8 cellular contexts compared by ENCODE assay signal in genomic region chr19:55156202-55157063, GRCh38. TPM values are rescaled to one million over a fixed set of nuclear protein-coding genes. Genes with fewer than 3 reads are reported as not detected.
DNase-seq lines count a peak whose midpoint lies in the region; ATAC-seq and TF ChIP-seq lines count a peak whose summit lies in the region.

No MANE protein-coding gene starts in this region.

- no peaks in the 10 kb centered on the region for H3K27me3 ChIP-seq in HCT116 (ENCODE audit: insufficient read depth, low read length)
- peaks cover 0 to 10% of the 10 kb centered on the region in 2 donors for H3K27me3 ChIP-seq in naive thymus-derived CD4-positive, alpha-beta T cell (ENCODE audit: control insufficient read depth in 2 of 2, insufficient read depth in 2 of 2, low read length in 2 of 2)

- no peak for TF ChIP-seq CTCF in HCT116 (IDR thresholded peaks at IDR 0.05 in 2 of 3, conservative IDR thresholded peaks at IDR 0.05 in 1 of 3; ENCODE audit: borderline replicate concordance in 1 of 3, insufficient read depth in 1 of 3, low read depth in 2 of 3, low read length in 2 of 3)
- TF ChIP-seq CTCF in endothelial cell (IDR thresholded peaks at IDR 0.05; ENCODE audit: unreplicated experiment), result no peak

- H3K27me3 Mint-ChIP-seq in endothelial cell (ENCODE audit: unreplicated experiment), result peaks cover 18% of the 10 kb centered on the region
- H3K27me3 Mint-ChIP-seq in naive thymus-derived CD4-positive, alpha-beta T cell, result peaks cover 8 to 41% (median 32%) of the 10 kb centered on the region in 5 donors

- H2AFZ ChIP-seq in HCT116 (ENCODE audit: low read depth, low read length, poor library complexity, severe bottlenecking), result no peak overlapping the region

- peak overlapping the region; percentile 79 for H3K4me2 ChIP-seq in HCT116 (ENCODE audit: low read length)

- intact Hi-C loops in HCT116 (cut with micrococcal nuclease), result loop anchor here (5.0 kb wide), 1 partner anchor 74 kb away; no protein-coding TSS in a partner anchor
- intact Hi-C loops in naive thymus-derived CD4-positive, alpha-beta T cell (cut with micrococcal nuclease), result no loop called here

- in situ Hi-C loops in ACHN (cut with HindIII; ENCODE audit: low pct_ligation_motif_present, low pct_unique_long_range_greater_than_20kb, low sequenced_read_pairs), result no loop called here

- no TSS peak for BruUV-seq in HCT116 (replicated peaks; lab: Mats Ljungman, UMichigan)

- CTCF ChIA-PET in HCT116 (lab: Charles Lee), result interaction anchor here (1.0 to 2.6 kb wide), 3 partner anchors 10 to 15 kb away, joined by 9 to 10 read pairs (median 9); partner anchors contain the start of gene DNAAF3
- CTCF ChIA-PET in naive thymus-derived CD4-positive, alpha-beta T cell (lab: Charles Lee), result no interaction called here

- peaks cover 14% of the 10 kb centered on the region for H3K4me1 Mint-ChIP-seq in endothelial cell (ENCODE audit: unreplicated experiment)
- H3K4me1 Mint-ChIP-seq in naive thymus-derived CD4-positive, alpha-beta T cell, result peaks cover 15 to 38% (median 31%) of the 10 kb centered on the region in 7 donors

- RAD21 ChIA-PET in HCT116 (lab: Charles Lee; ENCODE audit: low non-redundant PET in 1 of 2, low total read pairs in 2 of 2, uncharacterized antibody in 2 of 2, unreplicated experiment in 2 of 2), result interaction anchor here (0.6 to 0.8 kb wide), 3 partner anchors 9 to 53 kb away, joined by 3 to 7 read pairs (median 4); partner anchors contain the start of gene PTPRH (in 1 of the 2)

- H3K9me2 ChIP-seq in HCT116 (ENCODE audit: insufficient read depth), result no peaks in the 10 kb centered on the region

- H3K27ac ChIP-seq in HCT116 (ENCODE audit: low read depth, low read length), result peak overlapping the region; percentile 67
- H3K27ac ChIP-seq in naive thymus-derived CD4-positive, alpha-beta T cell (ENCODE audit: low read depth, low read length), result no peak overlapping the region

- no peaks in the 10 kb centered on the region for H4K20me1 ChIP-seq in HCT116 (ENCODE audit: insufficient read depth)

- no peak for TF ChIP-seq RAD21 in HCT116 (IDR thresholded peaks at IDR 0.05; ENCODE audit: low read depth)

- H3K9ac ChIP-seq in HCT116 (ENCODE audit: low read length), result peak overlapping the region; percentile 67

- H3K9me3 Mint-ChIP-seq in endothelial cell (ENCODE audit: unreplicated experiment), result peaks cover 7% of the 10 kb centered on the region
- peaks cover 2 to 20% (median 12%) of the 10 kb centered on the region in 11 donors for H3K9me3 Mint-ChIP-seq in naive thymus-derived CD4-positive, alpha-beta T cell

- H3K27ac Mint-ChIP-seq in endothelial cell (ENCODE audit: unreplicated experiment), result no peak overlapping the region
- no peak overlapping the region for H3K27ac Mint-ChIP-seq in naive thymus-derived CD4-positive, alpha-beta T cell

- peaks cover 16% of the 10 kb centered on the region for H3K36me3 Mint-ChIP-seq in endothelial cell (ENCODE audit: low read depth, unreplicated experiment)
- H3K36me3 Mint-ChIP-seq in naive thymus-derived CD4-positive, alpha-beta T cell, result peaks cover 0 to 9% (median 7%) of the 10 kb centered on the region in 5 donors

- H3K9me3 ChIP-seq in HCT116 (ENCODE audit: control insufficient read depth in 1 of 2, insufficient read depth in 1 of 2, low read depth in 1 of 2, low read length in 2 of 2), result no peaks in the 10 kb centered on the region
- H3K9me3 ChIP-seq in naive thymus-derived CD4-positive, alpha-beta T cell (ENCODE audit: control insufficient read depth in 2 of 3, low read length in 3 of 3), result peaks cover 0 to 14% (median 8%) of the 10 kb centered on the region in 3 experiments

- DNase-seq in ACHN (peak; percentile 27), HCT116 (ENCODE audit: low read depth, low spot score) (peak; percentile 89), RKO (ENCODE audit: low spot score) (peak; percentile 71), endothelial cell (ENCODE audit: low spot score) (peak; percentile 33), NCI-H510A (lab: John Stamatoyannopoulos, UW) (no peak), GF-D8 (lab: John Stamatoyannopoulos, UW) (no peak)
- no peak for DNase-seq in naive thymus-derived CD4-positive, alpha-beta T cell

- ATAC-seq in HCT116, result peak; percentile 71
- no peak for ATAC-seq in naive thymus-derived CD4-positive, alpha-beta T cell
- no peak for ATAC-seq in HG03097 (IDR thresholded peaks at IDR 0.05; ENCODE audit: low FRiP score, unreplicated experiment)

- peak overlapping the region; percentile 61 to 66 for H3K4me3 ChIP-seq in HCT116 (replicated peaks in 1 of 2; ENCODE audit: low read depth in 1 of 2, low read length in 2 of 2)
- H3K4me3 ChIP-seq in naive thymus-derived CD4-positive, alpha-beta T cell (ENCODE audit: low read length), result no peak overlapping the region

- no peak for TF ChIP-seq POLR2A in HCT116 (IDR thresholded peaks at IDR 0.05; ENCODE audit: borderline replicate concordance, extremely low read depth, insufficient read depth, insufficient read length)

- H3K4me1 ChIP-seq in HCT116 (ENCODE audit: control insufficient read depth in 1 of 2, insufficient read depth in 2 of 2, low read length in 2 of 2), result peaks cover 20 to 61% of the 10 kb centered on the region in 2 experiments
- peaks cover 0 to 12% of the 10 kb centered on the region in 2 donors for H3K4me1 ChIP-seq in naive thymus-derived CD4-positive, alpha-beta T cell (ENCODE audit: control insufficient read depth in 2 of 2, insufficient read depth in 2 of 2, low read length in 2 of 2)

- peaks cover 0 to 2% of the 10 kb centered on the region in 2 experiments; a peak in 1 of 4 replicates for H3K36me3 ChIP-seq in HCT116 (ENCODE audit: control insufficient read depth in 1 of 2, insufficient read depth in 2 of 2, low read length in 2 of 2)
- H3K36me3 ChIP-seq in naive thymus-derived CD4-positive, alpha-beta T cell (ENCODE audit: control insufficient read depth in 2 of 3, insufficient read depth in 3 of 3, low read length in 3 of 3), result no peaks in the 10 kb centered on the region

- H3K79me2 ChIP-seq in HCT116 (ENCODE audit: insufficient read depth, low read length), result peaks cover 12% of the 10 kb centered on the region

- no peak overlapping the region for H3K4me3 Mint-ChIP-seq in endothelial cell (ENCODE audit: unreplicated experiment)
- peak overlapping the region in 9 of 10 donors; percentile 9 to 63 (median 27) for H3K4me3 Mint-ChIP-seq in naive thymus-derived CD4-positive, alpha-beta T cell

- POLR2A ChIA-PET in HCT116 (lab: Charles Lee), result interaction anchor here (0.6 to 1.3 kb wide), 3 partner anchors 9 to 103 kb away, joined by 3 to 13 read pairs (median 5); partner anchors contain the start of gene DNAAF3
- POLR2A ChIA-PET in naive thymus-derived CD4-positive, alpha-beta T cell (lab: Charles Lee), result no interaction called here

TF ChIP-seq in HCT116, 20 proteins besides CTCF, POLR2A, EP300 and RAD21:
- TF ChIP-seq MAX (IDR thresholded peaks at IDR 0.05) (peak; percentile 71; the same call in 1 of the 2 replicates), JUND (IDR thresholded peaks at IDR 0.05) (no peak), POLR2AphosphoS5 (IDR thresholded peaks at IDR 0.05; ENCODE audit: low read depth, low read length) (peak; percentile 57)

RNA-seq across cellular contexts. Expression of gene TNNI3, which starts 1.1 kb away (rescaled TPM):
- 42.1 TPM for total RNA-seq in HCT116 (2021; ENCODE audit: unreplicated experiment)
- 38.5 and 43.5 TPM in 2 replicates for polyA plus RNA-seq in HCT116 (2012)
- not detected for total RNA-seq in endothelial cell (ENCODE audit: unreplicated experiment)
- not detected for total RNA-seq in naive thymus-derived CD4-positive, alpha-beta T cell
- polyA plus RNA-seq in naive thymus-derived CD4-positive, alpha-beta T cell, result not detected

RNA-seq across cellular contexts. Expression of gene TNNT1, which starts 7.4 kb away (rescaled TPM):
- 188 TPM for total RNA-seq in HCT116 (2021; ENCODE audit: unreplicated experiment)
- polyA plus RNA-seq in HCT116 (2012), result 219 and 251 TPM in 2 replicates
- 2.8 TPM for total RNA-seq in endothelial cell (ENCODE audit: unreplicated experiment)
- 1 to 10 TPM in 2 of 5 experiments, under 1 TPM in 1, not detected in 2; 0.63 to 5.6 (median 1.4) TPM for total RNA-seq in naive thymus-derived CD4-positive, alpha-beta T cell
- polyA plus RNA-seq in naive thymus-derived CD4-positive, alpha-beta T cell, result not detected

RNA-seq across cellular contexts. Expression of gene DNAAF3, which starts 10.0 kb away (rescaled TPM):
- total RNA-seq in HCT116 (2021; ENCODE audit: unreplicated experiment), result 52.8 TPM
- 34.3 and 47.5 TPM in 2 replicates for polyA plus RNA-seq in HCT116 (2012)
- 2.2 TPM for total RNA-seq in endothelial cell (ENCODE audit: unreplicated experiment)
- total RNA-seq in naive thymus-derived CD4-positive, alpha-beta T cell, result not detected
- not detected for polyA plus RNA-seq in naive thymus-derived CD4-positive, alpha-beta T cell

RNA-seq across cellular contexts. Expression of gene SYT5, which starts 23.7 kb away (rescaled TPM):
- 2.3 TPM for total RNA-seq in HCT116 (2021; ENCODE audit: unreplicated experiment)
- 0.75 and 1.8 TPM in 2 replicates for polyA plus RNA-seq in HCT116 (2012)
- total RNA-seq in endothelial cell (ENCODE audit: unreplicated experiment), result 1.6 TPM
- total RNA-seq in naive thymus-derived CD4-positive, alpha-beta T cell, result 1 to 10 TPM in 2 of 5 experiments, not detected in 3; 1.7 to 2.6 TPM
- polyA plus RNA-seq in naive thymus-derived CD4-positive, alpha-beta T cell, result not detected

RNA-seq across cellular contexts. Expression of gene PPP1R12C, which starts 39.0 kb away (rescaled TPM):
- total RNA-seq in HCT116 (2021; ENCODE audit: unreplicated experiment) (83.2 TPM), endothelial cell (ENCODE audit: unreplicated experiment) (136 TPM)
- polyA plus RNA-seq in HCT116 (2012), result 50.0 and 59.9 TPM in 2 replicates
- 100 to 1,000 TPM; 107 to 180 (median 144) TPM for total RNA-seq in naive thymus-derived CD4-positive, alpha-beta T cell
- polyA plus RNA-seq in naive thymus-derived CD4-positive, alpha-beta T cell, result 1 to 10 TPM; 3.8 to 6.6 TPM

Comparison
In these comparisons a context has a peak if more than half of its experiments do, and no peak if none do; other contexts are left out.
1. DNase-seq: peak in ACHN (single experiment), HCT116 (single experiment), RKO (single experiment) and endothelial cell (single experiment); none in naive thymus-derived CD4-positive, alpha-beta T cell (0 of 9), NCI-H510A (single experiment) and GF-D8 (single experiment).
2. RNA of gene TNNI3, which starts 1.1 kb away (total RNA-seq): 42.1 TPM in HCT116 (single experiment); not detected in endothelial cell (single experiment) and not detected in naive thymus-derived CD4-positive, alpha-beta T cell; every median in the first group is over 10 times any median in the second.
3. RNA of gene TNNT1, which starts 7.4 kb away (total RNA-seq): 188 TPM in HCT116 (single experiment); 2.8 TPM in endothelial cell (single experiment) and 0.63 to 5.6 TPM in naive thymus-derived CD4-positive, alpha-beta T cell; every median in the first group is over 10 times any median in the second.
4. RNA of gene DNAAF3, which starts 10.0 kb away (total RNA-seq): 52.8 TPM in HCT116 (single experiment); 2.2 TPM in endothelial cell (single experiment) and not detected in naive thymus-derived CD4-positive, alpha-beta T cell; every median in the first group is over 10 times any median in the second.